8 cellular contexts compared by ENCODE assay signal in the genomic region with DNA sequence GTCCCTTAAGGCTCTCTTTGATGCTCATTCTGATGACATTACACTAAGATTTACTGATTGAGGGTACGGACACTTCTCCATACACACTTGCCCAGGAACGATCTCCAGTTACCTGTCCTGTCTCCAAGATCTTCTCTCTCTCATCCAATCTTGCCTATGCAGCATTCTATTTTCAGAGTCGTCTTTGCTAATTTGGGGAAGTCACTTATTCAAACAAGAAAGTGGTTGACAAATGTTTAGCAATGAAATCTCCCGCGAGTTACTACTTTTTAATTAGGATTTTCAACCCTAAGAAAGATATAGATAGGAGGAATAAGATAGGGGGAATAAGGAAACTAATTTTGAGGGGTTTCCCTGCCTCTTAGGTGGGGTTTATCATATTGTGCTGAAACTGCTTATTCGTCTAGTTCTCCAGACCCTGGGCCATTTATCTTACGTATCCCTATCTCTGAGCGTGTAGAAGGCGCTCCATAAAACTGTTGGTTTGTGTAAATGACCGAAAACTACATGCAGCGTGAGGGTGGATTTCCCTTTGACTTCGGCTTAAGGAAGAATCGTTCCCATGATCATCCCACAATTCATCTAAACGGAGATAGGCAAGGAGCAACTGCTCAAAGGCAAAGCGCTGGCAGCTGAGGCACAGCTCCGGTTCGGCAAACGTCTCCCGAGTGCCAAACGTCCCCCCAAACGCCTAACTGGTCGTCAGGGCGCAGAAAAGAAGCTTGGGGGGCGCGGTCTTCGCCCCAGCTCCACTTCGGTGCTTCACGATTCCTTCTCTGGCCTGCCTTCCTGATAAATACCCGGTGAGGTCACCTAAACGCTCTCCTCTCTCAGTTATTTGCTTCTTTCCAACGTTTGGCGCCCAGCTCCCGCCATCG. TPM values are rescaled to one million over a fixed set of nuclear protein-coding genes. Genes with fewer than 3 reads are reported as not detected.
DNase-seq lines count a peak whose midpoint lies in the region; ATAC-seq and TF ChIP-seq lines count a peak whose summit lies in the region.

No MANE protein-coding gene starts in this region.

- peaks cover 7 to 45% (median 23%) of the 10 kb centered on the region in 9 donors for H3K4me1 ChIP-seq in heart right ventricle

- H3K27me3 ChIP-seq in MG63, result no peaks in the 10 kb centered on the region
- no peaks in the 10 kb centered on the region for H3K27me3 ChIP-seq in heart right ventricle

- peak overlapping the region; percentile 98 for H3K4me3 Mint-ChIP-seq in activated T-helper 1 cell treated with anti-CD3 and anti-CD28 coated beads, Interleukin-12 subunit alpha, Interleukin-12 subunit beta, Interleukin-2, Interleukin-4 antibody, amounts not matched to agents 30 ng/mL and 10 ng/mL and 1 ng/mL, durations not matched to agents 14 hours and 24 hours and 36 hours

- peaks cover 3% of the 10 kb centered on the region; the same call in 1 of the 2 replicates for H3K9me3 ChIP-seq in MG63
- no peaks in the 10 kb centered on the region for H3K9me3 ChIP-seq in heart right ventricle

- peaks cover 60% of the 10 kb centered on the region for H3K36me3 ChIP-seq in MG63
- peaks cover 0 to 14% (median 0%) of the 10 kb centered on the region in 9 donors for H3K36me3 ChIP-seq in heart right ventricle

- peaks cover 37% of the 10 kb centered on the region for H3K4me1 Mint-ChIP-seq in activated T-helper 1 cell treated with anti-CD3 and anti-CD28 coated beads, Interleukin-12 subunit alpha, Interleukin-12 subunit beta, Interleukin-2, Interleukin-4 antibody, amounts not matched to agents 30 ng/mL and 10 ng/mL and 1 ng/mL, durations not matched to agents 14 hours and 24 hours and 36 hours (ENCODE audit: low read depth)

- WGBS in heart right ventricle, 2 donors, result 7 to 8% methylated on average over 34 of the region's 34 CpGs

- DNase-seq in EH (ENCODE audit: low read depth) (peak; percentile 54), MG63 (no peak), heart right ventricle (no peak), posterior cingulate gyrus (peak in 6 of 10 donors; percentile 15 to 91 (median 25)), NCI-H446 treated with DMSO at 0.1 percent for 48 hours (lab: John Stamatoyannopoulos, UW) (no peak)
- DNase-seq in activated T-helper 1 cell treated with anti-CD3 and anti-CD28 coated beads, Interleukin-12 subunit alpha, Interleukin-12 subunit beta, Interleukin-2, Interleukin-4 antibody, amounts not matched to agents 30 ng/mL and 10 ng/mL and 1 ng/mL, durations not matched to agents 14 hours and 24 hours and 36 hours (ENCODE audit: low spot score), result no peak
- no peak for DNase-seq in activated effector memory CD4-positive, alpha-beta T cell treated with anti-CD3 and anti-CD28 coated beads, Interleukin-2, amount 50 U/mL, for 16 hours

- no peaks in the 10 kb centered on the region for H3K9me3 Mint-ChIP-seq in activated T-helper 1 cell treated with anti-CD3 and anti-CD28 coated beads, Interleukin-12 subunit alpha, Interleukin-12 subunit beta, Interleukin-2, Interleukin-4 antibody, amounts not matched to agents 30 ng/mL and 10 ng/mL and 1 ng/mL, durations not matched to agents 14 hours and 24 hours and 36 hours

- peak; percentile 4 for ATAC-seq in GM21576 (IDR thresholded peaks at IDR 0.05; ENCODE audit: unreplicated experiment)
- ATAC-seq in heart right ventricle, result peak in 6 of 8 donors; percentile 0 to 12 (median 3)

- H3K27ac ChIP-seq in heart right ventricle, result peak overlapping the region; percentile 79 to 98 (median 96)

- peaks cover 18% of the 10 kb centered on the region for H3K36me3 Mint-ChIP-seq in activated T-helper 1 cell treated with anti-CD3 and anti-CD28 coated beads, Interleukin-12 subunit alpha, Interleukin-12 subunit beta, Interleukin-2, Interleukin-4 antibody, amounts not matched to agents 30 ng/mL and 10 ng/mL and 1 ng/mL, durations not matched to agents 14 hours and 24 hours and 36 hours (ENCODE audit: low read depth)

- TF ChIP-seq CTCF in heart right ventricle (IDR thresholded peaks at IDR 0.05), result no peak

- H3K27ac Mint-ChIP-seq in activated T-helper 1 cell treated with anti-CD3 and anti-CD28 coated beads, Interleukin-12 subunit alpha, Interleukin-12 subunit beta, Interleukin-2, Interleukin-4 antibody, amounts not matched to agents 30 ng/mL and 10 ng/mL and 1 ng/mL, durations not matched to agents 14 hours and 24 hours and 36 hours, result peak overlapping the region; percentile 91

- intact Hi-C loops in activated T-helper 1 cell treated with anti-CD3 and anti-CD28 coated beads, Interleukin-12 subunit alpha, Interleukin-12 subunit beta, Interleukin-2, Interleukin-4 antibody, amounts not matched to agents 30 ng/mL and 10 ng/mL and 1 ng/mL, durations not matched to agents 14 hours and 24 hours and 36 hours (cut with micrococcal nuclease), result loop anchor here (1.0 to 10.0 kb wide), 18 partner anchors 11 to 1901 kb away; a partner anchor contains a TSS
- intact Hi-C loops in heart right ventricle (cut with DNase I), result no loop called here
- intact Hi-C loops in posterior cingulate gyrus (cut with DNase I), result no loop called here

- peak overlapping the region; percentile 99 for H3K4me3 ChIP-seq in MG63
- H3K4me3 ChIP-seq in heart right ventricle, result peak overlapping the region; percentile 59 to 96 (median 80)

- H3K27me3 Mint-ChIP-seq in activated T-helper 1 cell treated with anti-CD3 and anti-CD28 coated beads, Interleukin-12 subunit alpha, Interleukin-12 subunit beta, Interleukin-2, Interleukin-4 antibody, amounts not matched to agents 30 ng/mL and 10 ng/mL and 1 ng/mL, durations not matched to agents 14 hours and 24 hours and 36 hours (ENCODE audit: insufficient read depth), result no peaks in the 10 kb centered on the region

RNA-seq across cellular contexts. Expression of a gene that starts 0.8 kb away (rescaled TPM):
- total RNA-seq in MG63 (2014; rRNA removed; shearing (Covaris generic); ENCODE audit: low replicate concordance), result 84.2 and 193 TPM in 2 replicates
- 26.3 and 26.8 TPM in 2 replicates for total RNA-seq in activated T-helper 1 cell treated with anti-CD3 and anti-CD28 coated beads, Interleukin-12 subunit alpha, Interleukin-12 subunit beta, Interleukin-2, Interleukin-4 antibody, amounts not matched to agents 30 ng/mL and 10 ng/mL and 1 ng/mL, durations not matched to agents 14 hours and 24 hours and 36 hours
- total RNA-seq in heart right ventricle, result 10 to 100 TPM; 22.8 to 34.9 (median 31.1) TPM
- polyA plus RNA-seq in heart right ventricle, result 10 to 100 TPM; 17.2 to 21.3 TPM

RNA-seq across cellular contexts. Expression of a gene that starts 1.0 kb away (rescaled TPM):
- 64.3 and 88.0 TPM in 2 replicates for total RNA-seq in MG63 (2014; rRNA removed; shearing (Covaris generic); ENCODE audit: low replicate concordance)
- total RNA-seq in activated T-helper 1 cell treated with anti-CD3 and anti-CD28 coated beads, Interleukin-12 subunit alpha, Interleukin-12 subunit beta, Interleukin-2, Interleukin-4 antibody, amounts not matched to agents 30 ng/mL and 10 ng/mL and 1 ng/mL, durations not matched to agents 14 hours and 24 hours and 36 hours, result 32.0 TPM in 2 replicates
- 100 to 1,000 TPM; 108 to 203 (median 177) TPM for total RNA-seq in heart right ventricle
- polyA plus RNA-seq in heart right ventricle, result 10 to 100 TPM; 52.7 to 58.4 TPM

Comparison
In these comparisons a context has a peak if more than half of its experiments do, and no peak if none do; other contexts are left out.
1. DNase-seq: peak in EH (single experiment) and posterior cingulate gyrus (6 of 10); none in MG63 (single experiment), activated T-helper 1 cell treated with anti-CD3 and anti-CD28 coated beads, Interleukin-12 subunit alpha, Interleukin-12 subunit beta, Interleukin-2, Interleukin-4 antibody, amounts not matched to agents 30 ng/mL and 10 ng/mL and 1 ng/mL, durations not matched to agents 14 hours and 24 hours and 36 hours (single experiment), heart right ventricle (0 of 2), NCI-H446 treated with DMSO at 0.1 percent for 48 hours (single experiment) and activated effector memory CD4-positive, alpha-beta T cell treated with anti-CD3 and anti-CD28 coated beads, Interleukin-2, amount 50 U/mL, for 16 hours (single experiment).